In genomic region chr6:116992546-116992945, GRCh38 we compare ENCODE assay signal across 26 cellular contexts.
"Had no signal": no experiment of that assay in that cellular context is flagged by ENCODE, and none has a peak within 500 bp of the region (broad histone marks: within the 10 kb centered on the region; RNA-seq: fewer than 3 reads in every experiment).

No MANE protein-coding gene starts in this region.

- H3K4me3 Mint-ChIP-seq: activated B cell treated with CpG ODN at 0.5 μM for 24 hours; activated CD8-positive, alpha-beta T cell treated with anti-CD3 and anti-CD28 coated beads for 36 hours; activated naive CD8-positive, alpha-beta T cell; activated T-cell treated with anti-CD3 and anti-CD28 coated beads, Interleukin-2, amount 50 U/mL, for 4 hours; activated T-helper 17 cell treated with anti-CD3 and anti-CD28 coated beads, Interleukin-2, amount 50 U/mL, for 72 hours had no signal

- H3K4me3 ChIP-seq: body of pancreas, gastroesophageal sphincter, heart right ventricle had no signal

- H3K4me1 ChIP-seq: body of pancreas, foreskin keratinocyte, gastroesophageal sphincter, heart right ventricle had no signal

- H3K27ac ChIP-seq: body of pancreas, epithelial cell of prostate, foreskin keratinocyte, gastroesophageal sphincter, heart right ventricle had no signal

- H3K9me3 Mint-ChIP-seq: activated B cell treated with CpG ODN at 0.5 μM for 24 hours; activated CD8-positive, alpha-beta T cell treated with anti-CD3 and anti-CD28 coated beads for 36 hours; activated T-cell treated with anti-CD3 and anti-CD28 coated beads, Interleukin-2, amount 50 U/mL, for 4 hours; activated T-helper 17 cell treated with anti-CD3 and anti-CD28 coated beads, Interleukin-2, amount 50 U/mL, for 72 hours had no signal

- ATAC-seq: activated CD4-positive, CD25-positive, alpha-beta regulatory T cell treated with anti-CD3 and anti-CD28 coated beads, Interleukin-2, amount 50 U/mL, for 24 hours; activated CD8-positive, alpha-beta T cell treated with anti-CD3 and anti-CD28 coated beads for 36 hours; activated T-cell treated with anti-CD3 and anti-CD28 coated beads, Interleukin-2, amount 50 U/mL, for 4 hours; activated T-helper 17 cell treated with anti-CD3 and anti-CD28 coated beads, Interleukin-2, amount 50 U/mL, for 72 hours; body of pancreas; foreskin keratinocyte; gastroesophageal sphincter; heart right ventricle had no signal

- H3K9me3 ChIP-seq: body of pancreas, gastroesophageal sphincter had no signal

- H3K27me3 Mint-ChIP-seq: activated B cell treated with CpG ODN at 0.5 μM for 24 hours; activated CD8-positive, alpha-beta T cell treated with anti-CD3 and anti-CD28 coated beads for 36 hours; activated naive CD8-positive, alpha-beta T cell; activated T-helper 17 cell treated with anti-CD3 and anti-CD28 coated beads, Interleukin-2, amount 50 U/mL, for 72 hours had no signal

- H3K27me3 ChIP-seq: foreskin keratinocyte, gastroesophageal sphincter, heart right ventricle had no signal

- H3K4me1 Mint-ChIP-seq: activated B cell treated with CpG ODN at 0.5 μM for 24 hours; activated T-helper 17 cell treated with anti-CD3 and anti-CD28 coated beads, Interleukin-2, amount 50 U/mL, for 72 hours had no signal

- H3K36me3 ChIP-seq: gastroesophageal sphincter, heart right ventricle had no signal

- H3K27ac Mint-ChIP-seq: activated B cell treated with CpG ODN at 0.5 μM for 24 hours; activated CD8-positive, alpha-beta T cell treated with anti-CD3 and anti-CD28 coated beads for 36 hours; activated naive CD8-positive, alpha-beta T cell; activated T-helper 17 cell treated with anti-CD3 and anti-CD28 coated beads, Interleukin-2, amount 50 U/mL, for 72 hours had no signal

- DNase-seq: activated B cell treated with CpG ODN at 0.5 μM for 24 hours; activated CD4-positive, alpha-beta T cell treated with anti-CD3 and anti-CD28 coated beads for 48 hours; activated CD4-positive, alpha-beta T cell treated with anti-CD3 and anti-CD28 coated beads, Interleukin-2, amount 50 U/mL, for 1 hour; activated CD4-positive, alpha-beta T cell treated with anti-CD3 and anti-CD28 coated beads, Interleukin-2, amount 50 U/mL, for 48 hours; activated CD8-positive, alpha-beta memory T cell treated with anti-CD3 and anti-CD28 coated beads for 24 hours; activated CD8-positive, alpha-beta T cell treated with anti-CD3 and anti-CD28 coated beads for 36 hours; activated effector memory CD4-positive, alpha-beta T cell treated with Interleukin-2 at 50 U/mL for 16 hours; activated gamma-delta T cell treated with Interleukin-2 at 50 U/mL for 16 hours; activated naive CD4-positive, alpha-beta T cell treated with anti-CD3 and anti-CD28 coated beads, Interleukin-2, amount 50 U/mL, for 16 hours; activated naive CD4-positive, alpha-beta T cell treated with Interleukin-2 at 50 U/mL for 16 hours; activated T-cell treated with anti-CD3 and anti-CD28 coated beads, Interleukin-2, amount 50 U/mL, for 4 hours; amygdala; aorta; body of pancreas; caudate nucleus; cortex of kidney; dermis blood vessel endothelial cell; effector CD4-positive, alpha-beta T cell; foreskin keratinocyte; heart right ventricle; T-helper 2 cell had no signal
